In genomic region chr9:77879344-77880089, GRCh38 we compare ENCODE assay signal across 1 cellular context.
TF ChIP-seq lines count a peak whose summit lies in the region.

No MANE protein-coding gene starts in this region.

TF ChIP-seq in K562, 482 proteins besides CTCF, POLR2A, EP300 and RAD21:
- TF ChIP-seq MCM3 (IDR thresholded peaks at IDR 0.05) (no peak), EGR1 (conservative IDR thresholded peaks at IDR 0.05) (peak; percentile 51)
